ENCODE assay signal across 17 cellular contexts in genomic region chr15:60752973-60753720, GRCh38.
DNase-seq lines count a peak whose midpoint lies in the region; ATAC-seq and TF ChIP-seq lines count a peak whose summit lies in the region.
"Had no signal": no experiment of that assay in that cellular context is flagged by ENCODE, and none has a peak within 500 bp of the region (broad histone marks: within the 10 kb centered on the region; RNA-seq: fewer than 3 reads in every experiment).

No MANE protein-coding gene starts in this region.

- H3K36me3 ChIP-seq in lung (ENCODE audit: control insufficient read depth in 2 of 2, insufficient read depth in 2 of 2, low read length in 2 of 2), result no peaks in the 10 kb centered on the region
- H3K36me3 ChIP-seq in subcutaneous abdominal adipose tissue (ENCODE audit: control insufficient read depth in 5 of 5, insufficient read depth in 5 of 5, low read length in 5 of 5), result no peaks in the 10 kb centered on the region
- H3K36me3 ChIP-seq: BE2C, Peyer's patch had no signal

- no peaks in the 10 kb centered on the region for H3K36me3 Mint-ChIP-seq in CD14-positive monocyte
- H3K36me3 Mint-ChIP-seq: naive B cell had no signal

- no peaks in the 10 kb centered on the region for H3K4me1 Mint-ChIP-seq in CD14-positive monocyte
- H3K4me1 Mint-ChIP-seq: central memory CD8-positive, alpha-beta T cell; naive B cell had no signal

- 87 to 92% methylated on average over 11 of the region's 11 CpGs for WGBS in lung, 2 donors

- H3K4me1 ChIP-seq in lung (ENCODE audit: control insufficient read depth in 2 of 2, insufficient read depth in 2 of 2, low read length in 2 of 2) (peaks cover 2 to 6% of the 10 kb centered on the region in 2 donors), subcutaneous abdominal adipose tissue (ENCODE audit: control insufficient read depth in 5 of 5, insufficient read depth in 5 of 5, low read length in 5 of 5) (peaks cover 0 to 14% (median 5%) of the 10 kb centered on the region in 5 donors)
- H3K4me1 ChIP-seq: BE2C, Peyer's patch had no signal

- H3K9me3 ChIP-seq in lung (ENCODE audit: control insufficient read depth in 2 of 2, insufficient read depth in 1 of 2, low read length in 1 of 2), result no peaks in the 10 kb centered on the region
- H3K9me3 ChIP-seq in subcutaneous abdominal adipose tissue (ENCODE audit: control insufficient read depth in 5 of 5, low read length in 5 of 5), result no peaks in the 10 kb centered on the region
- H3K9me3 ChIP-seq: BE2C, Peyer's patch had no signal

- H3K27ac ChIP-seq in VCaP (peak overlapping the region; percentile 67), lung (ENCODE audit: low read depth in 1 of 2, low read length in 1 of 2) (peak overlapping the region; percentile 23 to 57), subcutaneous abdominal adipose tissue (ENCODE audit: low read depth, low read length) (peak overlapping the region; percentile 19)

- TF ChIP-seq CTCF in VCaP (conservative IDR thresholded peaks at IDR 0.05) (no peak), lung (IDR thresholded peaks at IDR 0.05; ENCODE audit: control extremely low read depth, extremely low read depth) (no peak), CD14-positive monocyte (IDR thresholded peaks at IDR 0.05) (no peak)

- H3K9me3 Mint-ChIP-seq in CD14-positive monocyte, result peaks cover 0 to 8% (median 0%) of the 10 kb centered on the region in 7 donors
- H3K9me3 Mint-ChIP-seq: central memory CD8-positive, alpha-beta T cell had no signal

- H3K27me3 ChIP-seq in lung (ENCODE audit: control insufficient read depth, insufficient read depth) (no peaks in the 10 kb centered on the region), subcutaneous abdominal adipose tissue (ENCODE audit: control insufficient read depth in 5 of 5, insufficient read depth in 4 of 5, low read length in 5 of 5) (peaks cover 0 to 3% (median 0%) of the 10 kb centered on the region in 5 donors)
- H3K27me3 ChIP-seq: BE2C, Peyer's patch had no signal

- H3K27ac Mint-ChIP-seq in CD14-positive monocyte, result no peak overlapping the region
- H3K27ac Mint-ChIP-seq: T-cell had no signal

- ATAC-seq in lung (ENCODE audit: insufficient read depth, low FRiP score) (no peak), HG03354 (IDR thresholded peaks at IDR 0.05; ENCODE audit: poor library complexity, severe bottlenecking, unreplicated experiment) (no peak), GM18907 (IDR thresholded peaks at IDR 0.05; ENCODE audit: unreplicated experiment) (no peak)
- ATAC-seq: T-cell had no signal

- H3K27me3 Mint-ChIP-seq in CD14-positive monocyte (ENCODE audit: low read depth in 3 of 3), result peaks cover 0 to 2% (median 1%) of the 10 kb centered on the region in 3 donors
- H3K27me3 Mint-ChIP-seq: central memory CD8-positive, alpha-beta T cell; T-cell had no signal

- H3K4me3 ChIP-seq in lung, result no peak overlapping the region
- H3K4me3 ChIP-seq in subcutaneous abdominal adipose tissue (ENCODE audit: low read depth in 1 of 5, low read length in 5 of 5), result no peak overlapping the region

- DNase-seq in dermis blood vessel endothelial cell (peak; percentile 8), lung (ENCODE audit: low spot score) (no peak), NOMO-1 treated with dmso at 0.1 percent for 144 hours (lab: John Stamatoyannopoulos, UW; ENCODE audit: unreplicated experiment) (no peak), CD14-positive monocyte (ENCODE audit: low spot score) (no peak)
- DNase-seq: glutamatergic neuron; naive B cell; NCI-H1694 treated with DMSO at 0.1 percent for 48 hours; NCI-H526; stimulated activated CD4-positive, alpha-beta T cell treated with anti-CD3 and anti-CD28 coated beads, Interleukin-4, amount 100 ng/mL, for 4 hours; T-cell had no signal

- intact Hi-C loops in CD14-positive monocyte (cut with micrococcal nuclease), result no loop called here

- no peak overlapping the region for H3K4me3 Mint-ChIP-seq in CD14-positive monocyte
- H3K4me3 Mint-ChIP-seq: central memory CD8-positive, alpha-beta T cell; naive B cell; T-cell had no signal

- H3K9ac ChIP-seq in subcutaneous abdominal adipose tissue (ENCODE audit: low read length in 5 of 5), result no peak overlapping the region
